ENCODE assay signal across 17 cellular contexts in genomic region chr6:169808608-169808967, GRCh38. TPM values are rescaled to one million over a fixed set of nuclear protein-coding genes. Genes with fewer than 3 reads are reported as not detected.
DNase-seq lines count a peak whose midpoint lies in the region; ATAC-seq, FAIRE-seq and TF ChIP-seq lines count a peak whose summit lies in the region.
"Had no signal": no experiment of that assay in that cellular context is flagged by ENCODE, and none has a peak within 500 bp of the region (broad histone marks: within the 10 kb centered on the region; RNA-seq: fewer than 3 reads in every experiment).

No MANE protein-coding gene starts in this region.

- H3K27me3 Mint-ChIP-seq in natural killer cell (ENCODE audit: low read depth in 2 of 2) (peaks cover 52 to 67% of the 10 kb centered on the region in 2 donors), endodermal cell (ENCODE audit: insufficient read depth) (peaks cover 40% of the 10 kb centered on the region), progenitor cell of endocrine pancreas (no peaks in the 10 kb centered on the region), glutamatergic neuron (ENCODE audit: unreplicated experiment) (peaks cover 24% of the 10 kb centered on the region)
- peaks cover 48 to 53% of the 10 kb centered on the region in 2 donors for H3K27me3 Mint-ChIP-seq in natural killer cell treated with Interleukin-12 subunit alpha and Interleukin-12 subunit beta and Interleukin-15 and Interleukin-18, amount 100 ng/mL, for 72 hours

- H3K9me3 Mint-ChIP-seq in natural killer cell (peaks cover 10 to 12% of the 10 kb centered on the region in 2 donors), endodermal cell (no peaks in the 10 kb centered on the region), progenitor cell of endocrine pancreas (ENCODE audit: low read depth) (no peaks in the 10 kb centered on the region), glutamatergic neuron (ENCODE audit: unreplicated experiment) (peaks cover 23% of the 10 kb centered on the region)
- H3K9me3 Mint-ChIP-seq in natural killer cell treated with Interleukin-12 subunit alpha and Interleukin-12 subunit beta and Interleukin-15 and Interleukin-18, amount 100 ng/mL, for 72 hours: peaks cover 7% of the 10 kb centered on the region
- H3K9me3 Mint-ChIP-seq: GM23338 had no signal

- H3K27ac ChIP-seq in endodermal cell (ENCODE audit: low read depth, low read length) (no peak overlapping the region), kidney (ENCODE audit: low read depth in 2 of 2, low read length in 2 of 2) (no peak overlapping the region)
- H3K27ac ChIP-seq: C4-2B had no signal

- H3K9me3 ChIP-seq in endodermal cell (ENCODE audit: control insufficient read depth, low read length) (no peaks in the 10 kb centered on the region), kidney (ENCODE audit: control insufficient read depth in 1 of 2, low read length in 2 of 2) (no peaks in the 10 kb centered on the region)
- H3K9me3 ChIP-seq: BE2C had no signal

- peaks cover 19% of the 10 kb centered on the region for H3K27me3 ChIP-seq in endodermal cell (ENCODE audit: control insufficient read depth, insufficient read depth, low read length, poor library complexity, severe bottlenecking)
- H3K27me3 ChIP-seq: BE2C had no signal

- no peak for FAIRE-seq in kidney (lab: Jason Lieb, UNC)
- FAIRE-seq: A204.1, D721Med, GM12891 had no signal

- ATAC-seq in natural killer cell: no peak
- ATAC-seq in natural killer cell treated with Interleukin-12 subunit alpha and Interleukin-12 subunit beta and Interleukin-15 and Interleukin-18, amount 100 ng/mL, for 72 hours: no peak
- ATAC-seq: GM23338 had no signal

- H3K4me1 Mint-ChIP-seq in natural killer cell: peaks cover 58 to 61% of the 10 kb centered on the region in 2 donors
- H3K4me1 Mint-ChIP-seq in natural killer cell treated with Interleukin-12 subunit alpha and Interleukin-12 subunit beta and Interleukin-15 and Interleukin-18, amount 100 ng/mL, for 72 hours (ENCODE audit: low read depth in 2 of 2): peaks cover 49 to 52% of the 10 kb centered on the region in 2 donors
- H3K4me1 Mint-ChIP-seq in endodermal cell: peaks cover 32% of the 10 kb centered on the region
- peaks cover 72% of the 10 kb centered on the region for H3K4me1 Mint-ChIP-seq in progenitor cell of endocrine pancreas (ENCODE audit: low read depth)
- peaks cover 5% of the 10 kb centered on the region for H3K4me1 Mint-ChIP-seq in glutamatergic neuron (ENCODE audit: low read depth, unreplicated experiment)

- H3K9ac ChIP-seq in endodermal cell (ENCODE audit: extremely low read depth, low read length, poor library complexity, severe bottlenecking) (no peak overlapping the region), kidney (ENCODE audit: low read length in 2 of 2) (no peak overlapping the region)

- H3K4me1 ChIP-seq in endodermal cell (ENCODE audit: control insufficient read depth, insufficient read depth, low read length): peaks cover 22% of the 10 kb centered on the region
- no peaks in the 10 kb centered on the region for H3K4me1 ChIP-seq in kidney (ENCODE audit: control insufficient read depth in 1 of 2, insufficient read depth in 1 of 2, low read depth in 1 of 2, low read length in 2 of 2)

- H3K4me3 Mint-ChIP-seq in natural killer cell (no peak overlapping the region), endodermal cell (no peak overlapping the region), progenitor cell of endocrine pancreas (ENCODE audit: low read depth) (no peak overlapping the region), glutamatergic neuron (ENCODE audit: unreplicated experiment) (no peak overlapping the region)
- no peak overlapping the region for H3K4me3 Mint-ChIP-seq in natural killer cell treated with Interleukin-12 subunit alpha and Interleukin-12 subunit beta and Interleukin-15 and Interleukin-18, amount 100 ng/mL, for 72 hours
- H3K4me3 Mint-ChIP-seq: CD4-positive, alpha-beta memory T cell; GM23338 had no signal

- intact Hi-C loops in natural killer cell (cut with micrococcal nuclease): loop anchor here (5.0 kb wide), 2 partner anchors 464 to 654 kb away; no protein-coding TSS in a partner anchor
- intact Hi-C loops in kidney (cut with DNase I): no loop called here

- H3K27ac Mint-ChIP-seq in natural killer cell (no peak overlapping the region), endodermal cell (no peak overlapping the region), progenitor cell of endocrine pancreas (peak overlapping the region; percentile 90), glutamatergic neuron (ENCODE audit: unreplicated experiment) (no peak overlapping the region)
- H3K27ac Mint-ChIP-seq in natural killer cell treated with Interleukin-12 subunit alpha and Interleukin-12 subunit beta and Interleukin-15 and Interleukin-18, amount 100 ng/mL, for 72 hours: no peak overlapping the region
- H3K27ac Mint-ChIP-seq: GM23338 had no signal

- H3K36me3 Mint-ChIP-seq in natural killer cell: peaks cover 7% of the 10 kb centered on the region
- no peaks in the 10 kb centered on the region for H3K36me3 Mint-ChIP-seq in natural killer cell treated with Interleukin-12 subunit alpha and Interleukin-12 subunit beta and Interleukin-15 and Interleukin-18, amount 100 ng/mL, for 72 hours
- no peaks in the 10 kb centered on the region for H3K36me3 Mint-ChIP-seq in endodermal cell (ENCODE audit: low read depth)
- peaks cover 4% of the 10 kb centered on the region for H3K36me3 Mint-ChIP-seq in progenitor cell of endocrine pancreas (ENCODE audit: insufficient read depth)
- H3K36me3 Mint-ChIP-seq in glutamatergic neuron (ENCODE audit: unreplicated experiment): peaks cover 33% of the 10 kb centered on the region
- H3K36me3 Mint-ChIP-seq: CD4-positive, alpha-beta memory T cell had no signal

- H3K36me3 ChIP-seq in endodermal cell (ENCODE audit: control insufficient read depth, insufficient read depth, low read length) (no peaks in the 10 kb centered on the region), kidney (ENCODE audit: control insufficient read depth in 1 of 2, insufficient read depth in 2 of 2, low read length in 2 of 2) (no peaks in the 10 kb centered on the region)
- H3K36me3 ChIP-seq: BE2C had no signal

- TF ChIP-seq CTCF in natural killer cell (IDR thresholded peaks at IDR 0.05) (no peak), endodermal cell (conservative IDR thresholded peaks at IDR 0.05) (no peak), progenitor cell of endocrine pancreas (IDR thresholded peaks at IDR 0.05; ENCODE audit: unreplicated experiment) (no peak), GM10266 (IDR thresholded peaks at IDR 0.05; ENCODE audit: control insufficient read depth, insufficient read depth, low read depth, missing control alignments) (no peak), kidney (IDR thresholded peaks at IDR 0.05; ENCODE audit: borderline replicate concordance, extremely low read depth, insufficient read depth) (no peak), glutamatergic neuron (IDR thresholded peaks at IDR 0.05; ENCODE audit: partially characterized antibody, unreplicated experiment) (no peak)

- DNase-seq in natural killer cell (peak; percentile 7), endodermal cell (peak; percentile 17), progenitor cell of endocrine pancreas (ENCODE audit: low spot score, unreplicated experiment) (no peak), GM10266 (ENCODE audit: extremely low spot score) (no peak), kidney (no peak), glutamatergic neuron (no peak)
- DNase-seq in natural killer cell treated with Interleukin-12 subunit alpha and Interleukin-12 subunit beta and Interleukin-15 and Interleukin-18, amount 100 ng/mL, for 72 hours (ENCODE audit: low spot score): no peak
- DNase-seq: BE2C; CD4-positive, alpha-beta memory T cell; DND-41; H7; IMR-90 had no signal

- 91% methylated on average over 3 of the region's 3 CpGs; no CpG with 5 or more reads in 1 of the 2 experiments for WGBS in endodermal cell (ENCODE audit: insufficient coverage in 1 of 2, insufficient read length in 1 of 2), 2 experiments

- H3K4me3 ChIP-seq in endodermal cell (ENCODE audit: low read length) (no peak overlapping the region), kidney (ENCODE audit: low read length in 2 of 2) (no peak overlapping the region)
- H3K4me3 ChIP-seq: GM23338 had no signal

RNA-seq across cellular contexts. Expression of gene ERMARD, which starts 57.2 kb away (rescaled TPM):
- total RNA-seq in natural killer cell: 10 to 100 TPM; 33.9 to 42.2 (median 36.4) TPM
- total RNA-seq in natural killer cell treated with Interleukin-12 subunit alpha and Interleukin-12 subunit beta and Interleukin-15 and Interleukin-18, amount 100 ng/mL, for 72 hours: 10 to 100 TPM; 22.4 to 39.8 TPM
- total RNA-seq in endodermal cell: 10 to 100 TPM; 14.4 to 24.2 TPM
- 25.8 TPM for polyA plus RNA-seq in endodermal cell (2013, experiment 1 of 2)
- 21.8 TPM for polyA plus RNA-seq in endodermal cell (2013, experiment 2 of 2)
- 30.3 and 33.4 TPM in 2 replicates for total RNA-seq in progenitor cell of endocrine pancreas
- 36.8 TPM for total RNA-seq in kidney
- 22.3 TPM for polyA plus RNA-seq in kidney (ENCODE audit: insufficient read depth, low read depth, low replicate concordance)
- 15.2 TPM for total RNA-seq in glutamatergic neuron (ENCODE audit: unreplicated experiment)

RNA-seq across cellular contexts. Expression of gene DYNLT2, which starts 57.2 kb away (rescaled TPM):
- total RNA-seq in natural killer cell (1 to 10 TPM; 4.0 to 6.8 (median 5.3) TPM), endodermal cell (1 to 10 TPM; 1.5 to 1.7 TPM), progenitor cell of endocrine pancreas (1.6 and 1.8 TPM in 2 replicates), kidney (1.9 TPM), glutamatergic neuron (ENCODE audit: unreplicated experiment) (1.7 TPM)
- total RNA-seq in natural killer cell treated with Interleukin-12 subunit alpha and Interleukin-12 subunit beta and Interleukin-15 and Interleukin-18, amount 100 ng/mL, for 72 hours: 1 to 10 TPM; 1.5 to 2.6 TPM
- polyA plus RNA-seq in endodermal cell (2013, experiment 1 of 2): 2.4 TPM
- 2.2 TPM for polyA plus RNA-seq in endodermal cell (2013, experiment 2 of 2)
- 2.6 TPM for polyA plus RNA-seq in kidney (ENCODE audit: insufficient read depth, low read depth, low replicate concordance)

Comparison
In these comparisons a context has a peak if more than half of its experiments do, and no peak if none do; other contexts are left out.
1. DNase-seq: peak in natural killer cell (single experiment) and endodermal cell (single experiment); none in natural killer cell treated with Interleukin-12 subunit alpha and Interleukin-12 subunit beta and Interleukin-15 and Interleukin-18, amount 100 ng/mL, for 72 hours (single experiment), progenitor cell of endocrine pancreas (single experiment), GM10266 (single experiment), kidney (single experiment) and glutamatergic neuron (single experiment).